Comparison of ENCODE assay signal across 8 cellular contexts in genomic region chr1:53264048-53264447, GRCh38.
"Had no signal": no experiment of that assay in that cellular context is flagged by ENCODE, and none has a peak within 500 bp of the region (broad histone marks: within the 10 kb centered on the region; RNA-seq: fewer than 3 reads in every experiment).

No MANE protein-coding gene starts in this region.

- ATAC-seq: GM12878 had no signal

- DNase-seq: GDM1, GF-D8 had no signal

- H3K4me3 ChIP-seq: GM12878 had no signal

- FAIRE-seq: G401.6, GM12878, GM12891, GM12892, GM18507, GM19239 had no signal
